ENCODE assay signal across 24 cellular contexts in the genomic region with DNA sequence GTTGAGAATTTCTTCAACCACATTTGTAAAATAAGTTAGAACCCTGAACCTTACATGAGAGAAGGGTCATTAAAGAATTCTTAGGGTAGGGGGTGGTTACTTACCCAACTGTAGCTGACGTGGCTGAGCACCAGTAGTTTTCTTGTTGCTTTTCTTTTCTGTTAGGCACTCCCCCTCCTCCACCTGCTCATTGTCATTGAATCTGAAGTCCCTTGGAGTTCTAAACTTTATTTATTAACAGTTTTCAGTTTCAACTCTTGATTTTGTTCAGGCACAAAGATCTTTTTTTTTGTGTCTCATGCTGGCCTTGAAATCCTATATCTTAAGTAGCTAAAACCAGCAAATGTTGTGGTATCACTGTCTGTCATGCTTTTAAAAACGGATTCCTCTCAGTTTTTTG.
DNase-seq lines count a peak whose midpoint lies in the region; ATAC-seq and TF ChIP-seq lines count a peak whose summit lies in the region.
"Had no signal": no experiment of that assay in that cellular context is flagged by ENCODE, and none has a peak within 500 bp of the region (broad histone marks: within the 10 kb centered on the region; RNA-seq: fewer than 3 reads in every experiment).

No MANE protein-coding gene starts in this region.

- H3K79me1 ChIP-seq in neuronal stem cell (ENCODE audit: low read depth, low read length) = no peaks in the 10 kb centered on the region

- H3K4me1 ChIP-seq in OCI-LY3 (ENCODE audit: low read length) (no peaks in the 10 kb centered on the region), neuronal stem cell (ENCODE audit: control insufficient read depth in 2 of 2, insufficient read depth in 1 of 2, low read depth in 1 of 2, low read length in 2 of 2) (no peaks in the 10 kb centered on the region)

- H4K8ac ChIP-seq in neuronal stem cell (ENCODE audit: low read depth, low read length) = no peak overlapping the region

- H2AK5ac ChIP-seq in neuronal stem cell (ENCODE audit: low read depth, low read length) = no peak overlapping the region

- H3K4me3 ChIP-seq in OCI-LY3 (ENCODE audit: low read length) (no peak overlapping the region), neuronal stem cell (ENCODE audit: low read length in 2 of 2) (no peak overlapping the region)
- H3K4me3 ChIP-seq: GM23248 had no signal

- no peak overlapping the region for H3K27ac ChIP-seq in OCI-LY3 (ENCODE audit: low read length)
- no peak overlapping the region for H3K27ac ChIP-seq in neuronal stem cell (replicated peaks; ENCODE audit: low read length)
- H3K27ac ChIP-seq: GM23248, RWPE1 had no signal

- H2AFZ ChIP-seq in OCI-LY3 (ENCODE audit: low read depth, low read length) = peak overlapping the region; percentile 26; the same call in 1 of the 2 replicates
- H2AFZ ChIP-seq in neuronal stem cell (ENCODE audit: low read length) = peak overlapping the region; percentile 48
- H2AFZ ChIP-seq: GM23248 had no signal

- H3K18ac ChIP-seq in neuronal stem cell (ENCODE audit: low read length) = no peak overlapping the region

- H3K14ac ChIP-seq in neuronal stem cell (ENCODE audit: low read length) = no peak overlapping the region

- no peak overlapping the region for H2BK12ac ChIP-seq in neuronal stem cell (ENCODE audit: low read length)

- no peak overlapping the region for H4K91ac ChIP-seq in neuronal stem cell (ENCODE audit: low read depth, low read length, poor library complexity)

- H3K9me3 ChIP-seq in OCI-LY3 (ENCODE audit: insufficient read depth, low read length) (0 out of 2 replicates have a peak, but pooled peaks cover 2% of the 10 kb centered on the region), neuronal stem cell (replicated peaks in 1 of 2; ENCODE audit: control insufficient read depth in 2 of 2, insufficient read depth in 1 of 2, low read depth in 1 of 2, low read length in 2 of 2) (peaks cover 2 to 4% of the 10 kb centered on the region in 2 donors)

- H4K20me1 ChIP-seq in OCI-LY3 (ENCODE audit: insufficient read depth, low read length) = no peaks in the 10 kb centered on the region

- H3K9ac ChIP-seq in OCI-LY3 (ENCODE audit: low read length) = no peak overlapping the region
- no peak overlapping the region for H3K9ac ChIP-seq in neuronal stem cell (ENCODE audit: low read depth, low read length, poor library complexity)
- H3K9ac ChIP-seq: GM23248 had no signal

- no peaks in the 10 kb centered on the region for H3K79me2 ChIP-seq in OCI-LY3 (ENCODE audit: low read length)

- no peak overlapping the region for H2BK15ac ChIP-seq in neuronal stem cell (ENCODE audit: low read length)

- DNase-seq in neuronal stem cell (ENCODE audit: low spot score) (no peak), NCI-H187 treated with DMSO at 0.1 percent for 48 hours (lab: John Stamatoyannopoulos, UW) (no peak)
- no peak for DNase-seq in stimulated activated CD4-positive, alpha-beta T cell treated with anti-CD3 and anti-CD28 coated beads, Interleukin-2, amount 100 ng/mL, for 48 hours
- DNase-seq: CD4-positive, CD25-positive, alpha-beta regulatory T cell; DMS153; DND-41; GM23248; H9; IMR-90; KG1; NCI-H1092 treated with DMSO at 0.1 percent for 48 hours; NCI-H1436; NCI-H1930; NCI-H446 treated with DMSO at 0.1 percent for 48 hours; NCI-H526; NCI-H82; SHP77; T-helper 1 cell had no signal

- no CpG with 5 or more reads among the region's 2 CpGs for WGBS in neuronal stem cell (ENCODE audit: extremely low coverage in 2 of 2, insufficient read length in 2 of 2, insufficient replicate concordance in 1 of 2), 2 donors

- TF ChIP-seq CTCF in OCI-LY3 (IDR thresholded peaks at IDR 0.05; ENCODE audit: low read depth, low read length) = no peak

- H3K23ac ChIP-seq in neuronal stem cell (ENCODE audit: low read depth, low read length, poor library complexity) = no peak overlapping the region

- H3K36me3 ChIP-seq in OCI-LY3 (replicated peaks; ENCODE audit: low read depth, low read length) (no peaks in the 10 kb centered on the region), neuronal stem cell (replicated peaks in 1 of 2; ENCODE audit: control insufficient read depth in 2 of 2, insufficient read depth in 2 of 2, low read length in 2 of 2) (no peaks in the 10 kb centered on the region)

- H3K4me2 ChIP-seq in OCI-LY3 (ENCODE audit: low read length) (no peak overlapping the region), neuronal stem cell (ENCODE audit: insufficient read depth, low read length, poor library complexity, severe bottlenecking) (no peak overlapping the region)

- no peak overlapping the region for H2BK5ac ChIP-seq in neuronal stem cell (ENCODE audit: low read length)

- ATAC-seq in GM18861 (IDR thresholded peaks at IDR 0.05; ENCODE audit: unreplicated experiment) (peak; percentile 49), HG02798 (IDR thresholded peaks at IDR 0.05; ENCODE audit: poor library complexity, unreplicated experiment) (peak; percentile 46), GM18502 (IDR thresholded peaks at IDR 0.05; ENCODE audit: poor library complexity, unreplicated experiment) (no peak)
- ATAC-seq: Panc1 had no signal

- no peak overlapping the region for H3K4ac ChIP-seq in neuronal stem cell (ENCODE audit: low read length)

- H2BK120ac ChIP-seq in neuronal stem cell (ENCODE audit: low read depth, low read length) = no peak overlapping the region

- H3K27me3 ChIP-seq in OCI-LY3 (ENCODE audit: low read depth, low read length) (no peaks in the 10 kb centered on the region), neuronal stem cell (ENCODE audit: control insufficient read depth in 3 of 3, insufficient read depth in 3 of 3, low read depth in 1 of 3, low read length in 3 of 3) (no peaks in the 10 kb centered on the region)
